Comparison of ENCODE assay signal across 9 cellular contexts in genomic region chr10:119090968-119091367, GRCh38. TPM values are rescaled to one million over a fixed set of nuclear protein-coding genes. Genes with fewer than 3 reads are reported as not detected.
DNase-seq lines count a peak whose midpoint lies in the region; ATAC-seq and TF ChIP-seq lines count a peak whose summit lies in the region.
"Had no signal": no experiment of that assay in that cellular context is flagged by ENCODE, and none has a peak within 500 bp of the region (broad histone marks: within the 10 kb centered on the region; RNA-seq: fewer than 3 reads in every experiment).

No MANE protein-coding gene starts in this region.

- H3K79me1 ChIP-seq in trophoblast cell (ENCODE audit: low read length) = peaks cover 8% of the 10 kb centered on the region

- H3K9me3 Mint-ChIP-seq in naive B cell = peaks cover 0 to 4% (median 0%) of the 10 kb centered on the region in 7 donors

- WGBS in trophoblast cell (ENCODE audit: extremely low coverage, insufficient coverage, insufficient read length) = no CpG with 5 or more reads among the region's 5 CpGs
- WGBS in gastroesophageal sphincter (ENCODE audit: low coverage in 1 of 2), 2 donors = 73 to 75% methylated on average over 5 of the region's 5 CpGs

- H3K9me3 ChIP-seq in trophoblast cell (ENCODE audit: insufficient read depth, low read depth, low read length) (no peaks in the 10 kb centered on the region), gastroesophageal sphincter (no peaks in the 10 kb centered on the region)
- H3K9me3 ChIP-seq: neutrophil had no signal

- no peaks in the 10 kb centered on the region for H3K27me3 ChIP-seq in trophoblast cell (ENCODE audit: insufficient read depth, low read length)
- no peaks in the 10 kb centered on the region for H3K27me3 ChIP-seq in gastroesophageal sphincter
- H3K27me3 ChIP-seq: neutrophil had no signal

- H3K4me3 ChIP-seq in trophoblast cell (ENCODE audit: low read depth, low read length) (no peak overlapping the region), gastroesophageal sphincter (no peak overlapping the region)

- peak overlapping the region in 3 of 6 donors; percentile 24 to 81 (median 32) for H3K27ac Mint-ChIP-seq in naive B cell

- H2BK12ac ChIP-seq in trophoblast cell (ENCODE audit: low read length) = no peak overlapping the region

- peak overlapping the region in 4 of 8 donors; percentile 12 to 66 (median 32) for H3K4me3 Mint-ChIP-seq in naive B cell

- no peak overlapping the region for H3K4ac ChIP-seq in trophoblast cell (ENCODE audit: low read depth, low read length)

- no peaks in the 10 kb centered on the region for H3K79me2 ChIP-seq in trophoblast cell (ENCODE audit: control insufficient read depth, insufficient read depth, low read length, poor library complexity)

- no peak overlapping the region for H3K18ac ChIP-seq in trophoblast cell (ENCODE audit: low read length)

- H3K14ac ChIP-seq in trophoblast cell (ENCODE audit: low read length) = no peak overlapping the region

- peaks cover 0 to 12% (median 2%) of the 10 kb centered on the region in 3 donors for H3K27me3 Mint-ChIP-seq in naive B cell

- ATAC-seq in GM18867 (IDR thresholded peaks at IDR 0.05; ENCODE audit: unreplicated experiment) (peak; percentile 44), naive B cell (ENCODE audit: low read depth in 2 of 2) (peak; percentile 61 to 79), left ventricle myocardium superior (no peak), gastroesophageal sphincter (no peak)

- TF ChIP-seq CTCF in gastroesophageal sphincter (IDR thresholded peaks at IDR 0.05) = no peak

- no peak overlapping the region for H2AFZ ChIP-seq in trophoblast cell (ENCODE audit: insufficient read depth, low read length, poor library complexity)

- H3K27ac ChIP-seq in trophoblast cell (ENCODE audit: low read depth, low read length) = no peak overlapping the region
- H3K27ac ChIP-seq in gastroesophageal sphincter = no peak overlapping the region
- H3K27ac ChIP-seq: neutrophil had no signal

- TF ChIP-seq EP300 in gastroesophageal sphincter (IDR thresholded peaks at IDR 0.05) = no peak

- H4K12ac ChIP-seq in trophoblast cell (ENCODE audit: low read depth, low read length) = no peak overlapping the region

- H3K4me1 ChIP-seq in trophoblast cell (ENCODE audit: control insufficient read depth in 1 of 2, insufficient read depth in 2 of 2, low read length in 2 of 2) (peaks cover 11 to 16% of the 10 kb centered on the region in 2 experiments), gastroesophageal sphincter (no peaks in the 10 kb centered on the region)

- H2BK5ac ChIP-seq in trophoblast cell (ENCODE audit: low read depth, low read length, poor library complexity) = no peak overlapping the region

- H2BK120ac ChIP-seq in trophoblast cell (ENCODE audit: insufficient read depth, low read length, poor library complexity) = no peak overlapping the region

- no peak for TF ChIP-seq POLR2A in gastroesophageal sphincter (IDR thresholded peaks at IDR 0.05)

- H2AK5ac ChIP-seq in trophoblast cell (ENCODE audit: low read length) = no peak overlapping the region

- H3K36me3 ChIP-seq in trophoblast cell (ENCODE audit: control insufficient read depth in 1 of 2, insufficient read depth in 2 of 2, low read length in 2 of 2) (no peaks in the 10 kb centered on the region), gastroesophageal sphincter (no peaks in the 10 kb centered on the region)
- H3K36me3 ChIP-seq: neutrophil had no signal

- H3K4me1 Mint-ChIP-seq in naive B cell = peaks cover 10 to 36% (median 14%) of the 10 kb centered on the region in 3 donors

- H3K23ac ChIP-seq in trophoblast cell (ENCODE audit: low read length) = no peak overlapping the region

- no peak overlapping the region for H3K4me2 ChIP-seq in trophoblast cell (ENCODE audit: low read length)

- intact Hi-C loops in left ventricle myocardium superior (cut with micrococcal nuclease) = no loop called here

- H3K36me3 Mint-ChIP-seq in naive B cell = no peaks in the 10 kb centered on the region

- no peak overlapping the region for H4K8ac ChIP-seq in trophoblast cell (ENCODE audit: low read depth, low read length)

- no peak overlapping the region for H4K91ac ChIP-seq in trophoblast cell (ENCODE audit: low read depth, low read length)

- H3K9ac ChIP-seq in trophoblast cell (ENCODE audit: low read length) = no peak overlapping the region

- peak; percentile 73 for DNase-seq in NCI-H226
- peak; percentile 72 for DNase-seq in activated effector memory CD4-positive, alpha-beta T cell treated with anti-CD3 and anti-CD28 coated beads, Interleukin-2, amount 50 U/mL, for 16 hours
- no peak for DNase-seq in naive B cell
- DNase-seq in HK-2 (ENCODE audit: unreplicated experiment) = no peak
- DNase-seq in left ventricle myocardium superior = no peak
- DNase-seq in trophoblast cell = no peak

RNA-seq across cellular contexts. Expression of gene EIF3A, which starts 10.4 kb away (rescaled TPM):
- 10 to 100 TPM; 23.4 to 47.8 (median 32.0) TPM for polyA plus RNA-seq in naive B cell (ENCODE audit: low read depth in 6 of 6)
- total RNA-seq in left ventricle myocardium superior = 106 TPM
- polyA plus RNA-seq in trophoblast cell (2013) = 155 and 157 TPM in 2 replicates
- total RNA-seq in gastroesophageal sphincter = 100 to 1,000 TPM; 124 to 149 (median 136) TPM

RNA-seq across cellular contexts. Expression of gene DENND10, which starts 12.9 kb away (rescaled TPM):
- 10 to 100 TPM in 5 of 6 donors, 1 to 10 TPM in 1; 10.0 to 24.2 (median 18.8) TPM for polyA plus RNA-seq in naive B cell (ENCODE audit: low read depth in 6 of 6)
- total RNA-seq in left ventricle myocardium superior = 19.7 TPM
- polyA plus RNA-seq in trophoblast cell (2013) = 63.7 and 65.3 TPM in 2 replicates
- total RNA-seq in gastroesophageal sphincter = 10 to 100 TPM; 23.0 to 42.5 (median 30.2) TPM

Comparison
In these comparisons a context has a peak if more than half of its experiments do, and no peak if none do; other contexts are left out.
1. ATAC-seq: peak in GM18867 (single experiment) and naive B cell (2 of 2); none in left ventricle myocardium superior (single experiment) and gastroesophageal sphincter (single experiment).
2. DNase-seq: peak in NCI-H226 (single experiment) and activated effector memory CD4-positive, alpha-beta T cell treated with anti-CD3 and anti-CD28 coated beads, Interleukin-2, amount 50 U/mL, for 16 hours (single experiment); none in naive B cell (single experiment), HK-2 (single experiment), left ventricle myocardium superior (single experiment) and trophoblast cell (0 of 2).